ENCODE assay signal across 9 cellular contexts in the genomic region with DNA sequence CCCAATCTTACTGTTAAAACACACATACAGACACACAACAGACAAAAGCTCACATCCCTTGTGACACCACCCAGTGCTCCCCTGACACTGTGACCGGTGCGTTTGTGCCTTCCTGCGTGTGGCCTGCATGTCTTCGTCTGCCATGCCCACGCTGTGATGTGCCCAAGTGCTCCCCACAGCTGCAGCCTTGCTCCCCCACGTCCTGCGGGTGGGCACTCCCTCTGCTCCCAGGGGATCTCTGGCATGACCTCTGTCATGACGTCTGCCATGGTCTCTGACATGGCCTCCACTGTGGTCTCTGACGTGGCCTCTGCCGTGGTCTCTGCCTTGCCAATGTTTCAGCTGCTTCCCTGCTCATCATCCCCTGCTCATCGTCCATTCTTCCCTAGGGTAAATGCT.
A peak's percentile ranks its signal among the peaks of the same experiment; 100 is the strongest.
DNase-seq lines count a peak whose midpoint lies in the region; ATAC-seq and TF ChIP-seq lines count a peak whose summit lies in the region.
"Had no signal": no experiment of that assay in that cellular context is flagged by ENCODE, and none has a peak within 500 bp of the region (broad histone marks: within the 10 kb centered on the region; RNA-seq: fewer than 3 reads in every experiment).

No MANE protein-coding gene starts in this region.

- 41% methylated on average over 11 of the region's 11 CpGs for WGBS in SK-N-SH (ENCODE audit: low lambda C conversion rate)

- H3K4me1 ChIP-seq in SK-N-SH (ENCODE audit: control insufficient read depth in 1 of 2, insufficient read depth in 2 of 2, low read depth in 1 of 2, low read length in 1 of 2): peaks cover 0 to 15% of the 10 kb centered on the region in 2 experiments; a peak in 1 of 4 replicates

- H2AFZ ChIP-seq in SK-N-SH (ENCODE audit: low read depth): no peak overlapping the region

- H3K9me2 ChIP-seq in SK-N-SH: no peaks in the 10 kb centered on the region

- H4K20me1 ChIP-seq in SK-N-SH (ENCODE audit: insufficient read depth): no peaks in the 10 kb centered on the region

- CTCF ChIA-PET in CD4-positive, alpha-beta T cell (lab: Charles Lee): no interaction called here
- CTCF ChIA-PET in SK-N-SH (lab: Yijun Ruan, JAX): interaction anchor here (1.2 to 1.3 kb wide), 2 partner anchors 12 to 204 kb away, joined by 3 read pairs; no protein-coding TSS in a partner anchor

- ATAC-seq in CD4-positive, alpha-beta T cell (ENCODE audit: poor library complexity): no peak
- ATAC-seq in GM19395 (IDR thresholded peaks at IDR 0.05; ENCODE audit: unreplicated experiment) (peak; percentile 31), HG03520 (IDR thresholded peaks at IDR 0.05; ENCODE audit: unreplicated experiment) (peak; percentile 11), HG02763 (IDR thresholded peaks at IDR 0.05; ENCODE audit: unreplicated experiment) (no peak), HG02759 (IDR thresholded peaks at IDR 0.05; ENCODE audit: unreplicated experiment) (no peak)
- ATAC-seq in effector memory CD8-positive, alpha-beta T cell (replicated peaks): peak; percentile 7

- H3K36me3 ChIP-seq in SK-N-SH (replicated peaks in 1 of 2; ENCODE audit: control insufficient read depth in 1 of 2, insufficient read depth in 2 of 2, low read length in 1 of 2): no peaks in the 10 kb centered on the region

- H3K4me2 ChIP-seq in SK-N-SH: no peak overlapping the region

- H3K9me3 Mint-ChIP-seq in CD4-positive, alpha-beta T cell: no peaks in the 10 kb centered on the region
- no peaks in the 10 kb centered on the region for H3K9me3 Mint-ChIP-seq in effector memory CD8-positive, alpha-beta T cell

- no peaks in the 10 kb centered on the region for H3K79me2 ChIP-seq in SK-N-SH (ENCODE audit: insufficient read depth)

- H3K36me3 Mint-ChIP-seq in CD4-positive, alpha-beta T cell (ENCODE audit: low read depth): no peaks in the 10 kb centered on the region
- peaks cover 24% of the 10 kb centered on the region for H3K36me3 Mint-ChIP-seq in effector memory CD8-positive, alpha-beta T cell (ENCODE audit: insufficient read depth)

- peak in 1 of 10 experiments; percentile 32 for DNase-seq in CD4-positive, alpha-beta T cell
- DNase-seq in effector memory CD8-positive, alpha-beta T cell: no peak
- DNase-seq in SK-N-SH: no peak
- DNase-seq in COLO668 (lab: John Stamatoyannopoulos, UW; ENCODE audit: unreplicated experiment): no peak
- DNase-seq: DMS79 had no signal

- no peak overlapping the region for H3K9ac ChIP-seq in SK-N-SH

- H3F3A ChIP-seq in SK-N-SH (replicated peaks; ENCODE audit: insufficient read depth): no peaks in the 10 kb centered on the region

- TF ChIP-seq EP300 in SK-N-SH (IDR thresholded peaks at IDR 0.05; ENCODE audit: borderline replicate concordance in 1 of 2, low read depth in 1 of 2, low read length in 1 of 2): no peak

- H3K27ac Mint-ChIP-seq in CD4-positive, alpha-beta T cell: peak overlapping the region; percentile 78
- H3K27ac Mint-ChIP-seq in effector memory CD8-positive, alpha-beta T cell: peak overlapping the region; percentile 92 to 97

- no peak overlapping the region for H3K4me3 ChIP-seq in SK-N-SH (ENCODE audit: low read depth in 2 of 2, low read length in 1 of 2)

- H3K4me1 Mint-ChIP-seq in CD4-positive, alpha-beta T cell (ENCODE audit: low read depth): peaks cover 40% of the 10 kb centered on the region
- H3K4me1 Mint-ChIP-seq in effector memory CD8-positive, alpha-beta T cell (ENCODE audit: low read depth in 2 of 2): peaks cover 29 to 38% of the 10 kb centered on the region in 2 donors

- no peaks in the 10 kb centered on the region for H3K9me3 ChIP-seq in CD4-positive, alpha-beta T cell (ENCODE audit: control insufficient read depth, low read length)
- no peaks in the 10 kb centered on the region for H3K9me3 ChIP-seq in SK-N-SH

- H3K27ac ChIP-seq in CD4-positive, alpha-beta T cell (ENCODE audit: low read depth, low read length): no peak overlapping the region
- H3K27ac ChIP-seq in SK-N-SH (ENCODE audit: low read depth in 2 of 2, low read length in 1 of 2): no peak overlapping the region

- intact Hi-C loops in CD4-positive, alpha-beta T cell (cut with DNase I, micrococcal nuclease): loop anchor here in 1 of 2 experiments (5.0 kb wide), 1 partner anchor 202 kb away; a partner anchor contains a TSS

- TF ChIP-seq RAD21 in SK-N-SH (IDR thresholded peaks at IDR 0.05; ENCODE audit: low read length): no peak

- TF ChIP-seq CTCF in CD4-positive, alpha-beta T cell (IDR thresholded peaks at IDR 0.05): no peak
- TF ChIP-seq CTCF in SK-N-SH (IDR thresholded peaks at IDR 0.05): no peak

- peak overlapping the region; percentile 88 for H3K4me3 Mint-ChIP-seq in CD4-positive, alpha-beta T cell
- peak overlapping the region; percentile 80 to 89 for H3K4me3 Mint-ChIP-seq in effector memory CD8-positive, alpha-beta T cell

- no peaks in the 10 kb centered on the region for H3K27me3 ChIP-seq in CD4-positive, alpha-beta T cell (ENCODE audit: control insufficient read depth, insufficient read depth, low read length)
- no peaks in the 10 kb centered on the region for H3K27me3 ChIP-seq in SK-N-SH (ENCODE audit: insufficient read depth)

- POLR2A ChIA-PET in CD4-positive, alpha-beta T cell (lab: Charles Lee): interaction anchor here (0.8 to 3.9 kb wide), 4 partner anchors 54 to 495 kb away, joined by 3 to 18 read pairs (median 4); a partner anchor contains a TSS
- POLR2A ChIA-PET in SK-N-SH (lab: Yijun Ruan, JAX): no interaction called here

- no peaks in the 10 kb centered on the region for H3K27me3 Mint-ChIP-seq in CD4-positive, alpha-beta T cell
- H3K27me3 Mint-ChIP-seq in effector memory CD8-positive, alpha-beta T cell: peaks cover 0 to 9% of the 10 kb centered on the region in 2 donors

TF ChIP-seq in SK-N-SH, 30 proteins besides CTCF, POLR2A, EP300 and RAD21:
- no peak for TF ChIP-seq RFX5 (IDR thresholded peaks at IDR 0.05; ENCODE audit: low read length)

Comparison
In these comparisons a context has a peak if more than half of its experiments do, and no peak if none do; other contexts are left out.
1. ATAC-seq: peak in GM19395 (single experiment), HG03520 (single experiment) and effector memory CD8-positive, alpha-beta T cell (single experiment); none in CD4-positive, alpha-beta T cell (single experiment), HG02763 (single experiment) and HG02759 (single experiment).